ENCODE assay signal across 24 cellular contexts in the genomic region with DNA sequence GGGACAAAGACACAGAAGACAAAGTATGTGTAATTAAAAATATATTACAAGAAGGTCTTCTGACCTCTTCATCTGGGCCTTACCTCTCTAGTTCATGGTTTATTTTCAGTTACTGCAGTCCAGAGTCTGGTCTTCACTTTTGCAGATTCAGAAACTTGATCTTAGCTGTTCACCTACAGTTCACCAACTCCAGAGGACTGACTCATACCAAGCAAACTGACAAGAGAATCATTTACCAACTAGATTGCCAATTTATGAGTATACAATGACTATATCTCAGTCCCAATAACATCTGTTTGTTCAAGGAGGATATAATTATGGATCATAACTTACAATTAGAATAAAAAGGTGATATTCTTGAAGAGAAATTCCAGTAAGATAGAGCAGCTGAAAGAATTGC. TPM values are rescaled to one million over a fixed set of nuclear protein-coding genes. Genes with fewer than 3 reads are reported as not detected.
DNase-seq lines count a peak whose midpoint lies in the region; ATAC-seq and TF ChIP-seq lines count a peak whose summit lies in the region.
"Had no signal": no experiment of that assay in that cellular context is flagged by ENCODE, and none has a peak within 500 bp of the region (broad histone marks: within the 10 kb centered on the region; RNA-seq: fewer than 3 reads in every experiment).

No MANE protein-coding gene starts in this region.

- TF ChIP-seq EP300 in transverse colon (IDR thresholded peaks at IDR 0.05; ENCODE audit: low read depth): no peak

- H3K36me3 Mint-ChIP-seq in activated CD4-positive, alpha-beta T cell treated with anti-CD3 and anti-CD28 coated beads, Interleukin-2, amount 10 ng/mL, durations not matched to agents 7 days and 5 days (ENCODE audit: low read depth): no peaks in the 10 kb centered on the region
- H3K36me3 Mint-ChIP-seq: activated CD8-positive, alpha-beta memory T cell treated with anti-CD3 and anti-CD28 coated beads, Interleukin-2, amount 10 ng/mL, durations not matched to agents 7 days and 5 days; natural killer cell had no signal

- H3K9me3 Mint-ChIP-seq in activated CD4-positive, alpha-beta T cell treated with anti-CD3 and anti-CD28 coated beads, Interleukin-2, amount 10 ng/mL, durations not matched to agents 7 days and 5 days: peaks cover 3% of the 10 kb centered on the region

- no peak for TF ChIP-seq CTCF in transverse colon (IDR thresholded peaks at IDR 0.05)

- DNase-seq in transverse colon (no peak), NCI-H2171 treated with DMSO at 0.1 percent for 48 hours (lab: John Stamatoyannopoulos, UW) (no peak)
- DNase-seq in activated CD4-positive, alpha-beta T cell treated with anti-CD3 and anti-CD28 coated beads, Interleukin-2, amount 10 ng/mL, durations not matched to agents 7 days and 5 days: no peak
- DNase-seq: activated CD8-positive, alpha-beta memory T cell treated with anti-CD3 and anti-CD28 coated beads, Interleukin-2, amount 10 ng/mL, durations not matched to agents 7 days and 5 days; activated gamma-delta T cell treated with Interleukin-2 at 50 U/mL for 16 hours; amniotic stem cell; GM23248; hypothalamus; kidney; mesenchymal stem cell; MV-4-11; natural killer cell; OCI-M1; stimulated activated CD4-positive, alpha-beta T cell treated with anti-CD3 and anti-CD28 coated beads, Interleukin-4, amount 100 ng/mL, for 4 hours; stimulated activated CD8-positive, alpha-beta memory T cell treated with anti-CD3 and anti-CD28 coated beads, Interleukin-4, amount 100 ng/mL, for 48 hours; substantia nigra; T-helper 9 cell had no signal

- no peaks in the 10 kb centered on the region for H3K27me3 ChIP-seq in transverse colon

- H3K4me1 ChIP-seq in transverse colon: peaks cover 4 to 27% (median 10%) of the 10 kb centered on the region in 4 donors
- H3K4me1 ChIP-seq: parathyroid adenoma had no signal

- H3K4me3 ChIP-seq in transverse colon: no peak overlapping the region
- H3K4me3 ChIP-seq: GM23248, K562, skin epidermis had no signal

- intact Hi-C loops in transverse colon (cut with DNase I; ENCODE audit: low total_unique reads): no loop called here

- TF ChIP-seq POLR2A in transverse colon (IDR thresholded peaks at IDR 0.05): no peak
- no peak for TF ChIP-seq POLR2A in GM18505 (IDR thresholded peaks at IDR 0.05; ENCODE audit: borderline replicate concordance, extremely low read depth, insufficient read depth, insufficient read length)

- CTCF ChIA-PET in activated CD4-positive, alpha-beta T cell treated with anti-CD3 and anti-CD28 coated beads, Interleukin-2, amount 10 ng/mL, durations not matched to agents 7 days and 5 days (lab: Charles Lee): no interaction called here

- H3K27ac Mint-ChIP-seq in activated CD4-positive, alpha-beta T cell treated with anti-CD3 and anti-CD28 coated beads, Interleukin-2, amount 10 ng/mL, durations not matched to agents 7 days and 5 days: no peak overlapping the region
- H3K27ac Mint-ChIP-seq: activated CD8-positive, alpha-beta memory T cell treated with anti-CD3 and anti-CD28 coated beads, Interleukin-2, amount 10 ng/mL, durations not matched to agents 7 days and 5 days; natural killer cell had no signal

- ATAC-seq in GM19043 (IDR thresholded peaks at IDR 0.05; ENCODE audit: low read depth, unreplicated experiment) (peak; percentile 49), HG02798 (IDR thresholded peaks at IDR 0.05; ENCODE audit: poor library complexity, unreplicated experiment) (peak; percentile 72), HG03521 (IDR thresholded peaks at IDR 0.05; ENCODE audit: unreplicated experiment) (peak; percentile 63), GM18505 (IDR thresholded peaks at IDR 0.05; ENCODE audit: unreplicated experiment) (no peak)
- ATAC-seq: activated CD8-positive, alpha-beta memory T cell treated with anti-CD3 and anti-CD28 coated beads, Interleukin-2, amount 10 ng/mL, durations not matched to agents 7 days and 5 days; K562; natural killer cell had no signal

- H3K9me3 ChIP-seq in transverse colon: peaks cover 9 to 12% of the 10 kb centered on the region in 2 donors

- peak overlapping the region; percentile 42 to 69 (median 55) for H3K27ac ChIP-seq in transverse colon
- H3K27ac ChIP-seq: GM23248, parathyroid adenoma, skin epidermis had no signal

- H3K4me3 Mint-ChIP-seq in activated CD4-positive, alpha-beta T cell treated with anti-CD3 and anti-CD28 coated beads, Interleukin-2, amount 10 ng/mL, durations not matched to agents 7 days and 5 days: no peak overlapping the region
- H3K4me3 Mint-ChIP-seq: activated CD8-positive, alpha-beta memory T cell treated with anti-CD3 and anti-CD28 coated beads, Interleukin-2, amount 10 ng/mL, durations not matched to agents 7 days and 5 days; natural killer cell had no signal

- peaks cover 0 to 8% (median 0%) of the 10 kb centered on the region in 4 donors for H3K36me3 ChIP-seq in transverse colon

- in situ Hi-C loops in transverse colon (cut with MboI; ENCODE audit: low pct_ligation_motif_present in 1 of 4, low pct_unique_long_range_greater_than_20kb in 1 of 4, low sequenced_read_pairs in 3 of 4): no loop called here

- POLR2A ChIA-PET in activated CD4-positive, alpha-beta T cell treated with anti-CD3 and anti-CD28 coated beads, Interleukin-2, amount 10 ng/mL, durations not matched to agents 7 days and 5 days (lab: Charles Lee): no interaction called here

- H3K27me3 Mint-ChIP-seq in activated CD4-positive, alpha-beta T cell treated with anti-CD3 and anti-CD28 coated beads, Interleukin-2, amount 10 ng/mL, durations not matched to agents 7 days and 5 days: peaks cover 3% of the 10 kb centered on the region

- H3K4me1 Mint-ChIP-seq in activated CD4-positive, alpha-beta T cell treated with anti-CD3 and anti-CD28 coated beads, Interleukin-2, amount 10 ng/mL, durations not matched to agents 7 days and 5 days: no peaks in the 10 kb centered on the region
- H3K4me1 Mint-ChIP-seq: activated CD8-positive, alpha-beta memory T cell treated with anti-CD3 and anti-CD28 coated beads, Interleukin-2, amount 10 ng/mL, durations not matched to agents 7 days and 5 days; natural killer cell had no signal

RNA-seq across cellular contexts. Expression of a gene that starts 9.0 kb away (rescaled TPM):
- 10 to 100 TPM; 22.3 to 37.0 (median 32.7) TPM for total RNA-seq in transverse colon
- under 1 TPM; 0.17 to 0.19 TPM for total RNA-seq in activated CD4-positive, alpha-beta T cell treated with anti-CD3 and anti-CD28 coated beads, Interleukin-2, amount 10 ng/mL, durations not matched to agents 7 days and 5 days

Comparison
In these comparisons a context has a peak if more than half of its experiments do, and no peak if none do; other contexts are left out.
1. RNA of a gene that starts 9.0 kb away (total RNA-seq): 22.3 to 37.0 TPM in transverse colon; 0.17 to 0.19 TPM in activated CD4-positive, alpha-beta T cell treated with anti-CD3 and anti-CD28 coated beads, Interleukin-2, amount 10 ng/mL, durations not matched to agents 7 days and 5 days; every median in the first group is over 10 times any median in the second.